Comparison of ENCODE assay signal across 8 cellular contexts in genomic region chr1:92783550-92783949, GRCh38. TPM values are rescaled to one million over a fixed set of nuclear protein-coding genes. Genes with fewer than 3 reads are reported as not detected.
DNase-seq lines count a peak whose midpoint lies in the region; ATAC-seq and TF ChIP-seq lines count a peak whose summit lies in the region.
"Not testable (repeated sequence)": the region's sequence is repeated elsewhere in the genome, so short reads cannot be mapped to it uniquely, and the experiment has no call there.

No MANE protein-coding gene starts in this region.

- TF ChIP-seq POLR2A in testis (IDR thresholded peaks at IDR 0.05): not testable (repeated sequence)

- H3K27me3 ChIP-seq in CD4-positive, alpha-beta T cell (ENCODE audit: control insufficient read depth, insufficient read depth, low read length): peaks cover 23% of the 10 kb centered on the region
- not testable (repeated sequence) for H3K27me3 ChIP-seq in HUES64 (ENCODE audit: insufficient read depth, low read length); SK-N-SH (ENCODE audit: insufficient read depth); osteoblast (ENCODE audit: insufficient read depth, low read length); testis

- not testable (repeated sequence) for H2AFZ ChIP-seq in SK-N-SH (ENCODE audit: low read depth); osteoblast (ENCODE audit: low read length)

- not testable (repeated sequence) for H3F3A ChIP-seq in SK-N-SH (replicated peaks; ENCODE audit: insufficient read depth)

- H3K4me3 Mint-ChIP-seq in CD4-positive, alpha-beta T cell: peak overlapping the region; percentile 89

- H3K4me1 Mint-ChIP-seq in CD4-positive, alpha-beta T cell (ENCODE audit: low read depth): peaks cover 15% of the 10 kb centered on the region

- peaks cover 54% of the 10 kb centered on the region for H3K27me3 Mint-ChIP-seq in CD4-positive, alpha-beta T cell

- not testable (repeated sequence) for H3K36me3 ChIP-seq in HUES64 (ENCODE audit: insufficient read depth, low read length); SK-N-SH (replicated peaks in 1 of 2; ENCODE audit: control insufficient read depth in 1 of 2, insufficient read depth in 2 of 2, low read length in 1 of 2); osteoblast (ENCODE audit: insufficient read depth, low read length); testis (ENCODE audit: low read depth, missing control alignments)

- H4K20me1 ChIP-seq in SK-N-SH (ENCODE audit: insufficient read depth) (peaks cover 13% of the 10 kb centered on the region; the same call in 1 of the 2 replicates), osteoblast (ENCODE audit: insufficient read depth, low read length) (peaks cover 32% of the 10 kb centered on the region)

- WGBS in HUES64: 76% methylated on average over 14 of the region's 14 CpGs
- 61% methylated on average over 14 of the region's 14 CpGs for WGBS in SK-N-SH (ENCODE audit: low lambda C conversion rate)
- 25 to 29% methylated on average over 14 of the region's 14 CpGs for WGBS in testis, 2 donors

- H3K27ac ChIP-seq in CD4-positive, alpha-beta T cell (ENCODE audit: low read depth, low read length); HUES64 (ENCODE audit: low read depth, low read length): not testable (repeated sequence)
- H3K27ac ChIP-seq in SK-N-SH (ENCODE audit: low read depth in 2 of 2, low read length in 1 of 2) (peak overlapping the region in 1 of 2 experiments; percentile 97; a peak in 2 of 4 replicates), osteoblast (ENCODE audit: low read depth, low read length) (peak overlapping the region; percentile 95), testis (peak overlapping the region; percentile 91 to 93)

- DNase-seq in CD4-positive, alpha-beta T cell; SK-N-SH; astrocyte of the cerebellum (ENCODE audit: low read depth); epithelial cell of proximal tubule (ENCODE audit: low read depth); osteoblast (ENCODE audit: insufficient read length, low spot score, missing footprints): not testable (repeated sequence)
- peak; percentile 43 for DNase-seq in kidney tubule cell (ENCODE audit: low spot score)
- DNase-seq in testis: peak; percentile 41

- H3K4me2 ChIP-seq in SK-N-SH (peak overlapping the region; percentile 72), osteoblast (ENCODE audit: insufficient read depth, low read length) (peak overlapping the region; percentile 99)

- TF ChIP-seq EP300 in SK-N-SH (IDR thresholded peaks at IDR 0.05; ENCODE audit: borderline replicate concordance in 1 of 2, low read depth in 1 of 2, low read length in 1 of 2): not testable (repeated sequence)

- H3K79me2 ChIP-seq in SK-N-SH (ENCODE audit: insufficient read depth) (peaks cover 58% of the 10 kb centered on the region), osteoblast (ENCODE audit: insufficient read depth, low read length) (peaks cover 50% of the 10 kb centered on the region)

- H3K4me3 ChIP-seq in HUES64 (ENCODE audit: low read length): peak overlapping the region; percentile 81
- peak overlapping the region; percentile 70 to 79; a peak in 3 of 4 replicates for H3K4me3 ChIP-seq in SK-N-SH (ENCODE audit: low read depth in 2 of 2, low read length in 1 of 2)
- peak overlapping the region; percentile 67 for H3K4me3 ChIP-seq in astrocyte of the cerebellum (ENCODE audit: low read depth, low read length)
- peak overlapping the region; percentile 83 for H3K4me3 ChIP-seq in epithelial cell of proximal tubule (ENCODE audit: low read depth, low read length)
- peak overlapping the region; percentile 99 for H3K4me3 ChIP-seq in osteoblast (ENCODE audit: insufficient read depth, low read length)
- peak overlapping the region; percentile 75 to 78 for H3K4me3 ChIP-seq in testis

- H3K9ac ChIP-seq in HUES64 (ENCODE audit: low read depth, low read length): not testable (repeated sequence)
- H3K9ac ChIP-seq in SK-N-SH: peak overlapping the region; percentile 94; the same call in 1 of the 2 replicates

- not testable (repeated sequence) for H3K4me1 ChIP-seq in HUES64 (ENCODE audit: insufficient read depth, low read length); SK-N-SH (ENCODE audit: control insufficient read depth in 1 of 2, insufficient read depth in 2 of 2, low read depth in 1 of 2, low read length in 1 of 2); osteoblast (ENCODE audit: insufficient read depth, low read length); testis

- not testable (repeated sequence) for H3K9me3 Mint-ChIP-seq in CD4-positive, alpha-beta T cell

- ATAC-seq in CD4-positive, alpha-beta T cell (ENCODE audit: poor library complexity): not testable (repeated sequence)

- H3K27ac Mint-ChIP-seq in CD4-positive, alpha-beta T cell: peak overlapping the region; percentile 61

- H3K9me3 ChIP-seq in CD4-positive, alpha-beta T cell (ENCODE audit: control insufficient read depth, low read length); HUES64 (ENCODE audit: insufficient read depth, low read depth, low read length); SK-N-SH; osteoblast (ENCODE audit: low read depth, low read length); testis: not testable (repeated sequence)

- intact Hi-C loops in CD4-positive, alpha-beta T cell (cut with DNase I, micrococcal nuclease); testis (cut with DNase I; ENCODE audit: low total_unique reads): not testable (repeated sequence)

- not testable (repeated sequence) for H3K9me2 ChIP-seq in SK-N-SH

- TF ChIP-seq CTCF in CD4-positive, alpha-beta T cell (IDR thresholded peaks at IDR 0.05); SK-N-SH (IDR thresholded peaks at IDR 0.05); astrocyte of the cerebellum (IDR thresholded peaks at IDR 0.05; ENCODE audit: low read depth, low read length, missing control alignments); epithelial cell of proximal tubule (conservative IDR thresholded peaks at IDR 0.05; ENCODE audit: low read depth, low read length); osteoblast (IDR thresholded peaks at IDR 0.05; ENCODE audit: extremely low read depth, low read depth, low read length); testis (IDR thresholded peaks at IDR 0.05): not testable (repeated sequence)

- POLR2A ChIA-PET in CD4-positive, alpha-beta T cell (lab: Charles Lee): interaction anchor here (0.6 to 1.2 kb wide), 2 partner anchors 62 to 178 kb away, joined by 3 to 4 read pairs; partner anchors contain the start of gene DIPK1A
- POLR2A ChIA-PET in SK-N-SH (lab: Yijun Ruan, JAX): not testable (repeated sequence)

- not testable (repeated sequence) for H3K36me3 Mint-ChIP-seq in CD4-positive, alpha-beta T cell (ENCODE audit: low read depth)

- in situ Hi-C loops in astrocyte of the cerebellum (cut with HindIII; ENCODE audit: low sequenced_read_pairs): not testable (repeated sequence)

- TF ChIP-seq RAD21 in SK-N-SH (IDR thresholded peaks at IDR 0.05; ENCODE audit: low read length): not testable (repeated sequence)

- CTCF ChIA-PET in CD4-positive, alpha-beta T cell (lab: Charles Lee): not testable (repeated sequence)
- CTCF ChIA-PET in SK-N-SH (lab: Yijun Ruan, JAX): interaction anchor here (1.1 to 3.8 kb wide), 2 partner anchors 48 to 301 kb away, joined by 3 to 18 read pairs; partner anchors contain the start of gene RPL5

RNA-seq across cellular contexts. Expression of gene EVI5, which starts 1.4 kb away (rescaled TPM):
- total RNA-seq in CD4-positive, alpha-beta T cell: 1 to 10 TPM; 1.8 to 2.0 TPM
- polyA plus RNA-seq in HUES64 (2013, experiment 1 of 2): 4.6 TPM
- polyA plus RNA-seq in HUES64 (2013, experiment 2 of 2): 7.2 TPM
- polyA plus RNA-seq in SK-N-SH (2012; rRNA removed): 5.7 and 6.2 TPM in 2 replicates
- 8.6 and 11.2 TPM in 2 replicates for polyA plus RNA-seq in SK-N-SH (2012; cell fraction: cytosol; rRNA removed)
- 3.4 and 6.4 TPM in 2 replicates for polyA plus RNA-seq in SK-N-SH (2012; cell fraction: nucleus; rRNA removed)
- 5.9 and 9.6 TPM in 2 replicates for total RNA-seq in epithelial cell of proximal tubule
- 51.3 and 51.8 TPM in 2 replicates for total RNA-seq in osteoblast
- total RNA-seq in testis: 10 to 100 TPM; 58.7 to 73.9 TPM
- 27.0 TPM for polyA plus RNA-seq in testis (ENCODE audit: insufficient read depth, low read depth, low replicate concordance)

RNA-seq across cellular contexts. Expression of gene RPL5, which starts 48.3 kb away (rescaled TPM):
- total RNA-seq in CD4-positive, alpha-beta T cell: 1,000 to 10,000 TPM; 1,712 to 1,770 TPM
- polyA plus RNA-seq in HUES64 (2013, experiment 1 of 2): 2,204 TPM
- 2,625 TPM for polyA plus RNA-seq in HUES64 (2013, experiment 2 of 2)
- polyA plus RNA-seq in SK-N-SH (2012; rRNA removed): 1,489 and 2,038 TPM in 2 replicates
- polyA plus RNA-seq in SK-N-SH (2012; cell fraction: cytosol; rRNA removed): 2,248 and 2,505 TPM in 2 replicates
- 308 and 535 TPM in 2 replicates for polyA plus RNA-seq in SK-N-SH (2012; cell fraction: nucleus; rRNA removed)
- total RNA-seq in epithelial cell of proximal tubule: 1,372 and 1,899 TPM in 2 replicates
- total RNA-seq in osteoblast: 827 and 962 TPM in 2 replicates
- total RNA-seq in testis: 100 to 1,000 TPM; 548 to 899 TPM
- 929 TPM for polyA plus RNA-seq in testis (ENCODE audit: insufficient read depth, low read depth, low replicate concordance)
